ENCODE assay signal across 15 cellular contexts in genomic region chr7:19538036-19538435, GRCh38.
A peak's percentile ranks its signal among the peaks of the same experiment; 100 is the strongest.
DNase-seq lines count a peak whose midpoint lies in the region; TF ChIP-seq lines count a peak whose summit lies in the region.
"Had no signal": no experiment of that assay in that cellular context is flagged by ENCODE, and none has a peak within 500 bp of the region (broad histone marks: within the 10 kb centered on the region; RNA-seq: fewer than 3 reads in every experiment).

No MANE protein-coding gene starts in this region.

- no peaks in the 10 kb centered on the region for H3K27me3 Mint-ChIP-seq in nephron progenitor cell (ENCODE audit: low read depth, poor library complexity)
- H3K27me3 Mint-ChIP-seq: activated CD4-positive, alpha-beta T cell treated with anti-CD3 and anti-CD28 coated beads, Interleukin-2, amount 10 ng/mL, durations not matched to agents 24 days and 14 days had no signal

- no peak overlapping the region for H3K9ac ChIP-seq in rectal smooth muscle tissue (ENCODE audit: low read length)
- H3K9ac ChIP-seq: KMS-11 had no signal

- no peaks in the 10 kb centered on the region for H3K36me3 ChIP-seq in rectal smooth muscle tissue (ENCODE audit: control insufficient read depth, insufficient read depth, low read length)
- H3K36me3 ChIP-seq: spleen had no signal

- peaks cover 4% of the 10 kb centered on the region for H3K4me1 ChIP-seq in rectal smooth muscle tissue (ENCODE audit: control insufficient read depth, insufficient read depth, low read length)
- H3K4me1 ChIP-seq: spleen had no signal

- peaks cover 7% of the 10 kb centered on the region for H3K9me3 Mint-ChIP-seq in nephron progenitor cell

- DNase-seq in HT1080 (ENCODE audit: low read depth) (peak; percentile 40), OCI-M1 (lab: John Stamatoyannopoulos, UW) (peak; percentile 47), fibroblast of peridontal ligament (ENCODE audit: extremely low read depth) (peak; percentile 79), NCI-H2029 treated with DMSO at 0.1 percent for 48 hours (lab: John Stamatoyannopoulos, UW) (no peak), nephron progenitor cell (no peak), UCSD-AML1 (lab: John Stamatoyannopoulos, UW; ENCODE audit: unreplicated experiment) (no peak)
- DNase-seq in activated CD4-positive, alpha-beta T cell treated with anti-CD3 and anti-CD28 coated beads, Interleukin-2, amount 50 U/mL, for 1 hour, result no peak
- DNase-seq: activated CD4-positive, alpha-beta T cell treated with anti-CD3 and anti-CD28 coated beads, Interleukin-2, amount 10 ng/mL, durations not matched to agents 24 days and 14 days; activated effector memory CD4-positive, alpha-beta T cell treated with anti-CD3 and anti-CD28 coated beads, Interleukin-2, amount 50 U/mL, for 16 hours; NCI-H524 treated with DMSO at 0.1 percent for 48 hours; spleen; SW 1271 had no signal

- H3K4me3 ChIP-seq in rectal smooth muscle tissue (ENCODE audit: low read length), result no peak overlapping the region
- H3K4me3 ChIP-seq: lung, spleen had no signal

- H3K27ac Mint-ChIP-seq in nephron progenitor cell, result no peak overlapping the region
- H3K27ac Mint-ChIP-seq: activated CD4-positive, alpha-beta T cell treated with anti-CD3 and anti-CD28 coated beads, Interleukin-2, amount 10 ng/mL, durations not matched to agents 24 days and 14 days had no signal

- peak overlapping the region; percentile 2 for H3K27ac ChIP-seq in rectal smooth muscle tissue (ENCODE audit: low read depth, low read length)
- H3K27ac ChIP-seq: KMS-11, spleen had no signal

- TF ChIP-seq CTCF in nephron progenitor cell (IDR thresholded peaks at IDR 0.05), result no peak

- H3K4me1 Mint-ChIP-seq in nephron progenitor cell, result peaks cover 9% of the 10 kb centered on the region
- H3K4me1 Mint-ChIP-seq: activated CD4-positive, alpha-beta T cell treated with anti-CD3 and anti-CD28 coated beads, Interleukin-2, amount 10 ng/mL, durations not matched to agents 24 days and 14 days had no signal

- H3K36me3 Mint-ChIP-seq in nephron progenitor cell (ENCODE audit: low read depth), result no peaks in the 10 kb centered on the region

- H3K4me3 Mint-ChIP-seq in nephron progenitor cell, result no peak overlapping the region
- H3K4me3 Mint-ChIP-seq: activated CD4-positive, alpha-beta T cell treated with anti-CD3 and anti-CD28 coated beads, Interleukin-2, amount 10 ng/mL, durations not matched to agents 24 days and 14 days had no signal

- H3K27me3 ChIP-seq in rectal smooth muscle tissue (ENCODE audit: control insufficient read depth, insufficient read depth, low read length), result no peaks in the 10 kb centered on the region
- H3K27me3 ChIP-seq: spleen had no signal

Comparison
In these comparisons a context has a peak if more than half of its experiments do, and no peak if none do; other contexts are left out.
1. DNase-seq: peak in HT1080 (single experiment), OCI-M1 (single experiment) and fibroblast of peridontal ligament (single experiment); none in NCI-H2029 treated with DMSO at 0.1 percent for 48 hours (single experiment), activated CD4-positive, alpha-beta T cell treated with anti-CD3 and anti-CD28 coated beads, Interleukin-2, amount 50 U/mL, for 1 hour (single experiment), nephron progenitor cell (single experiment) and UCSD-AML1 (single experiment).